ENCODE assay signal across 1 cellular context in genomic region chr3:14941871-14942270, GRCh38.
TF ChIP-seq lines count a peak whose summit lies in the region.

No MANE protein-coding gene starts in this region.

TF ChIP-seq in GM23338, 12 proteins besides CTCF, POLR2A, EP300 and RAD21 (continued from another document):
- no peak for TF ChIP-seq REST (IDR thresholded peaks at IDR 0.05; ENCODE audit: unreplicated experiment)
- TF ChIP-seq EZH2phosphoT487 (IDR thresholded peaks at IDR 0.05; ENCODE audit: unreplicated experiment), result no peak
- TF ChIP-seq EZH2 (IDR thresholded peaks at IDR 0.05; ENCODE audit: low read depth, unreplicated experiment), result no peak
- no peak for TF ChIP-seq CREB1 (CRISPR knock-in tag; IDR thresholded peaks at IDR 0.05; ENCODE audit: low read depth)
- no peak for TF ChIP-seq JUNB (IDR thresholded peaks at IDR 0.05; ENCODE audit: unreplicated experiment)
- TF ChIP-seq POLR2AphosphoS5 (IDR thresholded peaks at IDR 0.05; ENCODE audit: low read depth), result no peak
